Comparison of ENCODE assay signal across 1 cellular context in genomic region chr20:18137412-18138265, GRCh38.
A peak's percentile ranks its signal among the peaks of the same experiment; 100 is the strongest.
TF ChIP-seq lines count a peak whose summit lies in the region.

KAT14 (plus strand) TSS chr20:18137863; CDS start chr20:18142661, 4,798 bp downstream.
PET117 (plus strand) TSS chr20:18137863; CDS start chr20:18137956, 93 bp downstream.

TF ChIP-seq in HepG2, 621 proteins besides CTCF, POLR2A, EP300 and RAD21 (continued from another document and continues in another):
- TF ChIP-seq AKNA (CRISPR knock-in tag; IDR thresholded peaks at IDR 0.05; ENCODE audit: borderline replicate concordance) (peak; percentile 92), ZNF512B (CRISPR knock-in tag; IDR thresholded peaks at IDR 0.05; ENCODE audit: borderline replicate concordance) (peak; percentile 92; the same call in 1 of the 2 replicates), MXI1 (IDR thresholded peaks at IDR 0.05; ENCODE audit: borderline replicate concordance, low read depth, low read length) (peak; percentile 81), ZFP37 (CRISPR knock-in tag; IDR thresholded peaks at IDR 0.05; ENCODE audit: borderline replicate concordance) (peak; percentile 95), TEAD2 (CRISPR knock-in tag; IDR thresholded peaks at IDR 0.05) (peak; percentile 97), CENPT (CRISPR knock-in tag; IDR thresholded peaks at IDR 0.05; ENCODE audit: low read depth) (peak; percentile 96), NFAT5 (CRISPR knock-in tag; IDR thresholded peaks at IDR 0.05) (peak; percentile 98), ZNF281 (CRISPR knock-in tag; IDR thresholded peaks at IDR 0.05; ENCODE audit: borderline replicate concordance) (peak; percentile 61; the same call in 1 of the 2 replicates), ZNF616 (CRISPR knock-in tag; IDR thresholded peaks at IDR 0.05; ENCODE audit: low read depth) (peak; percentile 94), ZNF230 (CRISPR knock-in tag; IDR thresholded peaks at IDR 0.05) (peak; percentile 99), ZEB1 (IDR thresholded peaks at IDR 0.05; ENCODE audit: insufficient replicate concordance, low read depth) (peak; percentile 72), ZNF382 (CRISPR knock-in tag; IDR thresholded peaks at IDR 0.05; ENCODE audit: borderline replicate concordance) (no peak), JUND (CRISPR knock-in tag; IDR thresholded peaks at IDR 0.05) (no peak), ZNF276 (CRISPR knock-in tag; IDR thresholded peaks at IDR 0.05; ENCODE audit: low read depth) (peak; percentile 95), HMGA1 (CRISPR knock-in tag; conservative IDR thresholded peaks at IDR 0.05) (no peak), ZNF275 (CRISPR knock-in tag; IDR thresholded peaks at IDR 0.05; ENCODE audit: borderline replicate concordance) (peak; percentile 99), BCLAF1 (IDR thresholded peaks at IDR 0.05) (no peak), ZNF878 (CRISPR knock-in tag; IDR thresholded peaks at IDR 0.05) (peak; percentile 97), SIX1 (CRISPR knock-in tag; IDR thresholded peaks at IDR 0.05; ENCODE audit: borderline replicate concordance) (peak; percentile 57; the same call in 1 of the 2 replicates), BRD4 (CRISPR knock-in tag; IDR thresholded peaks at IDR 0.05) (peak; percentile 95), SOX5 (CRISPR knock-in tag; IDR thresholded peaks at IDR 0.05; ENCODE audit: borderline replicate concordance) (peak; percentile 83), TBP (CRISPR knock-in tag; IDR thresholded peaks at IDR 0.05) (0 out of 2 replicates have a peak, but pooled peaks have one; percentile 80), USF2 (IDR thresholded peaks at IDR 0.05; ENCODE audit: low read depth, low read length) (peak; percentile 97), USF2 (CRISPR knock-in tag; IDR thresholded peaks at IDR 0.05; ENCODE audit: borderline replicate concordance) (peak; percentile 83), SMC3 (IDR thresholded peaks at IDR 0.05; ENCODE audit: low read length) (no peak), ZNF556 (CRISPR knock-in tag; IDR thresholded peaks at IDR 0.05; ENCODE audit: borderline replicate concordance) (peak; percentile 99), ELF1 (CRISPR knock-in tag; IDR thresholded peaks at IDR 0.05) (peak; percentile 60; the same call in 1 of the 2 replicates), ZNF20 (CRISPR knock-in tag; IDR thresholded peaks at IDR 0.05) (peak; percentile 95), ZNF24 (IDR thresholded peaks at IDR 0.05) (peak; percentile 80), ZBTB38 (CRISPR knock-in tag; IDR thresholded peaks at IDR 0.05) (peak; percentile 95), ZC3H13 (CRISPR knock-in tag; IDR thresholded peaks at IDR 0.05) (peak; percentile 98)
